ENCODE assay signal across 8 cellular contexts in genomic region chr2:101036562-101036961, GRCh38. TPM values are rescaled to one million over a fixed set of nuclear protein-coding genes. Genes with fewer than 3 reads are reported as not detected.
A peak's percentile ranks its signal among the peaks of the same experiment; 100 is the strongest.
DNase-seq lines count a peak whose midpoint lies in the region; ATAC-seq, FAIRE-seq and TF ChIP-seq lines count a peak whose summit lies in the region.

No MANE protein-coding gene starts in this region.

- H3K9me3 ChIP-seq in left ventricle myocardium inferior (replicated peaks) = no peaks in the 10 kb centered on the region

- TF ChIP-seq CTCF in left ventricle myocardium inferior (IDR thresholded peaks at IDR 0.05; ENCODE audit: borderline replicate concordance) = peak; percentile 57
- TF ChIP-seq CTCF in foreskin keratinocyte (conservative IDR thresholded peaks at IDR 0.05) = peak; percentile 85

- DNase-seq in left ventricle myocardium inferior (no peak), left cardiac atrium (no peak), RPMI8226 (peak; percentile 29), foreskin keratinocyte (peak in 1 of 2 donors; percentile 15), urothelium cell line (ENCODE audit: low spot score) (peak; percentile 37)
- no peak for DNase-seq in NK-92 treated with Interleukin-12 subunit alpha and Interleukin-12 subunit beta, amount 100 ng/mL, for 24 hours (lab: John Stamatoyannopoulos, UW)

- peaks cover 16% of the 10 kb centered on the region for H3K4me1 ChIP-seq in left ventricle myocardium inferior
- no peaks in the 10 kb centered on the region for H3K4me1 ChIP-seq in foreskin keratinocyte

- H3K27ac ChIP-seq in left ventricle myocardium inferior (replicated peaks) (no peak overlapping the region), foreskin keratinocyte (no peak overlapping the region)

- intact Hi-C loops in left ventricle myocardium inferior (cut with micrococcal nuclease) = loop anchor here (5.0 kb wide), 1 partner anchor 116 kb away; the partner anchor contains the start of gene TBC1D8
- intact Hi-C loops in left cardiac atrium (cut with DNase I) = loop anchor here (2.0 to 5.0 kb wide), 2 partner anchors 116 kb away; partner anchors contain the start of gene TBC1D8 (in 1 of the 2)

- H3K4me3 ChIP-seq in left ventricle myocardium inferior = no peak overlapping the region

- ATAC-seq in left cardiac atrium (no peak), foreskin keratinocyte (peak; percentile 18), GM21619 (IDR thresholded peaks at IDR 0.05; ENCODE audit: unreplicated experiment) (no peak), HG02678 (IDR thresholded peaks at IDR 0.05; ENCODE audit: unreplicated experiment) (no peak)

- H3K27me3 ChIP-seq in left ventricle myocardium inferior (ENCODE audit: low read depth) (no peaks in the 10 kb centered on the region), foreskin keratinocyte (no peaks in the 10 kb centered on the region)

- FAIRE-seq in urothelium cell line (lab: Jason Lieb, UNC) = no peak

- peaks cover 89% of the 10 kb centered on the region for H3K36me3 ChIP-seq in left ventricle myocardium inferior

RNA-seq across cellular contexts. Expression of gene RPL31, which starts 34.5 kb away (rescaled TPM):
- total RNA-seq in left ventricle myocardium inferior (803 TPM), left cardiac atrium (100 to 1,000 TPM; 870 to 899 TPM), foreskin keratinocyte (1,987 and 1,990 TPM in 2 replicates)
- 3,345 and 3,370 TPM in 2 replicates for polyA plus RNA-seq in foreskin keratinocyte

Comparison
In these comparisons a context has a peak if more than half of its experiments do, and no peak if none do; other contexts are left out.
1. DNase-seq: peak in RPMI8226 (single experiment) and urothelium cell line (single experiment); none in left ventricle myocardium inferior (single experiment), left cardiac atrium (single experiment) and NK-92 treated with Interleukin-12 subunit alpha and Interleukin-12 subunit beta, amount 100 ng/mL, for 24 hours (single experiment).